In genomic region chr11:44955019-44955738, GRCh38 we compare ENCODE assay signal across 8 cellular contexts. TPM values are rescaled to one million over a fixed set of nuclear protein-coding genes. Genes with fewer than 3 reads are reported as not detected.
DNase-seq lines count a peak whose midpoint lies in the region; ATAC-seq and FAIRE-seq lines count a peak whose summit lies in the region.

No MANE protein-coding gene starts in this region.

- H3K9me3 Mint-ChIP-seq in activated CD4-positive, alpha-beta memory T cell treated with anti-CD3 and anti-CD28 coated beads for 36 hours, result no peaks in the 10 kb centered on the region
- H3K9me3 Mint-ChIP-seq in activated CD4-positive, alpha-beta memory T cell treated with anti-CD3 and anti-CD28 coated beads, Interleukin-2, amount 10 ng/mL, durations not matched to agents 7 days and 5 days, result no peaks in the 10 kb centered on the region

- DNase-seq in activated CD4-positive, alpha-beta memory T cell treated with anti-CD3 and anti-CD28 coated beads for 36 hours, result peak; percentile 31
- DNase-seq in activated CD4-positive, alpha-beta memory T cell treated with anti-CD3 and anti-CD28 coated beads, Interleukin-2, amount 10 ng/mL, durations not matched to agents 7 days and 5 days, result no peak
- DNase-seq in SKM-1 (lab: John Stamatoyannopoulos, UW; ENCODE audit: unreplicated experiment) (peak; percentile 93), Right ventricle myocardium inferior (ENCODE audit: missing footprints) (peak; percentile 80), small intestine (peak; percentile 83), NCI-H1417 treated with DMSO at 0.1 percent for 48 hours (lab: John Stamatoyannopoulos, UW) (no peak), GOT3 (lab: John Stamatoyannopoulos, UW) (no peak)

- peak overlapping the region in 1 of 2 donors; percentile 61 for H3K27ac ChIP-seq in small intestine (ENCODE audit: low read depth in 1 of 2, low read length in 1 of 2)

- no peaks in the 10 kb centered on the region for H3K36me3 Mint-ChIP-seq in activated CD4-positive, alpha-beta memory T cell treated with anti-CD3 and anti-CD28 coated beads for 36 hours
- H3K36me3 Mint-ChIP-seq in activated CD4-positive, alpha-beta memory T cell treated with anti-CD3 and anti-CD28 coated beads, Interleukin-2, amount 10 ng/mL, durations not matched to agents 7 days and 5 days (ENCODE audit: low read depth), result no peaks in the 10 kb centered on the region

- H3K27me3 Mint-ChIP-seq in activated CD4-positive, alpha-beta memory T cell treated with anti-CD3 and anti-CD28 coated beads for 36 hours, result no peaks in the 10 kb centered on the region
- peaks cover 8% of the 10 kb centered on the region for H3K27me3 Mint-ChIP-seq in activated CD4-positive, alpha-beta memory T cell treated with anti-CD3 and anti-CD28 coated beads, Interleukin-2, amount 10 ng/mL, durations not matched to agents 7 days and 5 days

- no peak overlapping the region for H3K4me3 ChIP-seq in small intestine (ENCODE audit: low read depth in 1 of 2, low read length in 2 of 2)

- no peaks in the 10 kb centered on the region for H3K36me3 ChIP-seq in small intestine (ENCODE audit: control insufficient read depth in 2 of 2, insufficient read depth in 2 of 2, low read length in 2 of 2)

- peak; percentile 36 for ATAC-seq in Right ventricle myocardium inferior
- ATAC-seq in GM21367 (IDR thresholded peaks at IDR 0.05; ENCODE audit: unreplicated experiment), result no peak

- intact Hi-C loops in activated CD4-positive, alpha-beta memory T cell treated with anti-CD3 and anti-CD28 coated beads for 36 hours (cut with micrococcal nuclease), result no loop called here
- intact Hi-C loops in Right ventricle myocardium inferior (cut with DNase I), result no loop called here

- H3K4me1 ChIP-seq in small intestine (ENCODE audit: control insufficient read depth in 2 of 2, insufficient read depth in 1 of 2, low read depth in 1 of 2, low read length in 1 of 2), result peaks cover 4 to 5% of the 10 kb centered on the region in 2 donors

- CTCF ChIA-PET in activated CD4-positive, alpha-beta memory T cell treated with anti-CD3 and anti-CD28 coated beads for 36 hours (lab: Charles Lee), result interaction anchor here (0.9 to 2.4 kb wide), 5 partner anchors 19 to 155 kb away, joined by 3 to 11 read pairs (median 7); no protein-coding TSS in a partner anchor
- CTCF ChIA-PET in activated CD4-positive, alpha-beta memory T cell treated with anti-CD3 and anti-CD28 coated beads, Interleukin-2, amount 10 ng/mL, durations not matched to agents 7 days and 5 days (lab: Charles Lee), result interaction anchor here (1.5 kb wide), 1 partner anchor 19 kb away, joined by 4 read pairs; no protein-coding TSS in a partner anchor

- no peak for FAIRE-seq in small intestine (lab: Jason Lieb, UNC)

- POLR2A ChIA-PET in activated CD4-positive, alpha-beta memory T cell treated with anti-CD3 and anti-CD28 coated beads for 36 hours (lab: Charles Lee), result no interaction called here
- POLR2A ChIA-PET in activated CD4-positive, alpha-beta memory T cell treated with anti-CD3 and anti-CD28 coated beads, Interleukin-2, amount 10 ng/mL, durations not matched to agents 7 days and 5 days (lab: Charles Lee), result interaction anchor here (0.9 kb wide), 1 partner anchor 126 kb away, joined by 3 read pairs; no protein-coding TSS in a partner anchor

- no peak overlapping the region for H3K27ac Mint-ChIP-seq in activated CD4-positive, alpha-beta memory T cell treated with anti-CD3 and anti-CD28 coated beads for 36 hours
- no peak overlapping the region for H3K27ac Mint-ChIP-seq in activated CD4-positive, alpha-beta memory T cell treated with anti-CD3 and anti-CD28 coated beads, Interleukin-2, amount 10 ng/mL, durations not matched to agents 7 days and 5 days

- WGBS in small intestine, 3 donors, result 29 to 50% (median 31%) methylated on average over 5 of the region's 5 CpGs

- no peak overlapping the region for H3K4me3 Mint-ChIP-seq in activated CD4-positive, alpha-beta memory T cell treated with anti-CD3 and anti-CD28 coated beads for 36 hours
- no peak overlapping the region for H3K4me3 Mint-ChIP-seq in activated CD4-positive, alpha-beta memory T cell treated with anti-CD3 and anti-CD28 coated beads, Interleukin-2, amount 10 ng/mL, durations not matched to agents 7 days and 5 days

- peaks cover 6% of the 10 kb centered on the region for H3K4me1 Mint-ChIP-seq in activated CD4-positive, alpha-beta memory T cell treated with anti-CD3 and anti-CD28 coated beads for 36 hours (ENCODE audit: low read depth)
- peaks cover 9% of the 10 kb centered on the region for H3K4me1 Mint-ChIP-seq in activated CD4-positive, alpha-beta memory T cell treated with anti-CD3 and anti-CD28 coated beads, Interleukin-2, amount 10 ng/mL, durations not matched to agents 7 days and 5 days

- H3K27me3 ChIP-seq in small intestine (ENCODE audit: control insufficient read depth in 2 of 2, insufficient read depth in 2 of 2, low read length in 2 of 2), result no peaks in the 10 kb centered on the region

- H3K9me3 ChIP-seq in small intestine (ENCODE audit: control insufficient read depth, low read depth), result no peaks in the 10 kb centered on the region

RNA-seq across cellular contexts. Expression of gene TP53I11, which starts 4.5 kb away (rescaled TPM):
- 10 to 100 TPM; 15.7 to 17.6 TPM for total RNA-seq in activated CD4-positive, alpha-beta memory T cell treated with anti-CD3 and anti-CD28 coated beads for 36 hours
- total RNA-seq in activated CD4-positive, alpha-beta memory T cell treated with anti-CD3 and anti-CD28 coated beads, Interleukin-2, amount 10 ng/mL, durations not matched to agents 7 days and 5 days, result under 1 TPM; 0.73 to 0.81 TPM
- 59.1 TPM for total RNA-seq in Right ventricle myocardium inferior
- 100 to 1,000 TPM in 1 of 3 donors, 10 to 100 TPM in 1, 1 to 10 TPM in 1; 6.8 to 105 (median 11.2) TPM for polyA plus RNA-seq in small intestine

Comparison
In these comparisons a context has a peak if more than half of its experiments do, and no peak if none do; other contexts are left out.
1. DNase-seq: peak in activated CD4-positive, alpha-beta memory T cell treated with anti-CD3 and anti-CD28 coated beads for 36 hours (single experiment), SKM-1 (single experiment), Right ventricle myocardium inferior (single experiment) and small intestine (single experiment); none in activated CD4-positive, alpha-beta memory T cell treated with anti-CD3 and anti-CD28 coated beads, Interleukin-2, amount 10 ng/mL, durations not matched to agents 7 days and 5 days (single experiment), NCI-H1417 treated with DMSO at 0.1 percent for 48 hours (single experiment) and GOT3 (single experiment).
2. RNA of gene TP53I11, which starts 4.5 kb away (total RNA-seq): 59.1 TPM in Right ventricle myocardium inferior (single experiment) and 15.7 to 17.6 TPM in activated CD4-positive, alpha-beta memory T cell treated with anti-CD3 and anti-CD28 coated beads for 36 hours; 0.73 to 0.81 TPM in activated CD4-positive, alpha-beta memory T cell treated with anti-CD3 and anti-CD28 coated beads, Interleukin-2, amount 10 ng/mL, durations not matched to agents 7 days and 5 days; every median in the first group is over 4 times any median in the second.